ENCODE assay signal across 12 cellular contexts in the genomic region with DNA sequence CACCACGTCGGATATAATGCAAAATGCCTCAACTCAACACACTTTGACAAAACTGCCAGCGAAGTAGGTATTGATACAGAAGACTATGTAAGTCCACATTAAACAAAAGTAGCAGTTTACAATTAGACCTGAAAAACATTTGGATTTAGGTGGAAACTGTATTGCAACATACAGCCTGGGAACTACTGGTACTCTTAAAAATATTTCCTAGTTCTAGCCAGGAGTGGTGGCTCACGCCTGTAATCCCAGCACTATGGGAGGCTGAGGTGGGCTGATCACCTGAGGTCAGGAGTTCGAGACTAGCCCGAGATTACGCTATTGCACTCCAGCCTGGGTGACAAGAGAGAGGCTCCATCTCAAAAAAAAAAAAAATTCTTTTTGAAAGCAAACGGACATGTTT.
DNase-seq lines count a peak whose midpoint lies in the region; ATAC-seq, FAIRE-seq and TF ChIP-seq lines count a peak whose summit lies in the region.
"Had no signal": no experiment of that assay in that cellular context is flagged by ENCODE, and none has a peak within 500 bp of the region (broad histone marks: within the 10 kb centered on the region; RNA-seq: fewer than 3 reads in every experiment).

No MANE protein-coding gene starts in this region.

- H3K36me3 Mint-ChIP-seq in mesothelial cell of epicardium, result no peaks in the 10 kb centered on the region
- H3K36me3 Mint-ChIP-seq in activated naive CD4-positive, alpha-beta T cell treated with anti-CD3 and anti-CD28 coated beads, Interleukin-2, amount 50 U/mL, for 72 hours, result peaks cover 0 to 4% of the 10 kb centered on the region in 2 donors
- H3K36me3 Mint-ChIP-seq: activated CD8-positive, alpha-beta memory T cell treated with anti-CD3 and anti-CD28 coated beads, Interleukin-2, amount 10 ng/mL, durations not matched to agents 7 days and 5 days had no signal

- H3K27me3 Mint-ChIP-seq in mesothelial cell of epicardium (ENCODE audit: low read depth), result no peaks in the 10 kb centered on the region
- H3K27me3 Mint-ChIP-seq: activated CD8-positive, alpha-beta memory T cell treated with anti-CD3 and anti-CD28 coated beads, Interleukin-2, amount 10 ng/mL, durations not matched to agents 7 days and 5 days had no signal

- peak overlapping the region; percentile 46 for H3K4me3 ChIP-seq in coronary artery
- H3K4me3 ChIP-seq in tibial nerve, result peak overlapping the region in 3 of 4 donors; percentile 19 to 45 (median 28)

- peak overlapping the region; percentile 15 for H3K27ac Mint-ChIP-seq in mesothelial cell of epicardium
- no peak overlapping the region for H3K27ac Mint-ChIP-seq in activated naive CD4-positive, alpha-beta T cell treated with anti-CD3 and anti-CD28 coated beads, Interleukin-2, amount 50 U/mL, for 72 hours
- H3K27ac Mint-ChIP-seq: activated CD8-positive, alpha-beta memory T cell treated with anti-CD3 and anti-CD28 coated beads, Interleukin-2, amount 10 ng/mL, durations not matched to agents 7 days and 5 days; nephron progenitor cell had no signal

- TF ChIP-seq CTCF in coronary artery (IDR thresholded peaks at IDR 0.05) (no peak), mesothelial cell of epicardium (IDR thresholded peaks at IDR 0.05; ENCODE audit: unreplicated experiment) (no peak), tibial nerve (IDR thresholded peaks at IDR 0.05) (no peak)

- peaks cover 0 to 45% (median 14%) of the 10 kb centered on the region in 4 donors for H3K4me1 ChIP-seq in tibial nerve

- no peak for TF ChIP-seq EP300 in tibial nerve (IDR thresholded peaks at IDR 0.05)

- H3K27me3 ChIP-seq in tibial nerve, result no peaks in the 10 kb centered on the region

- no peak for TF ChIP-seq POLR2A in tibial nerve (IDR thresholded peaks at IDR 0.05)

- H3K4me1 Mint-ChIP-seq in mesothelial cell of epicardium, result peaks cover 13% of the 10 kb centered on the region

- no peak overlapping the region for H3K4me3 Mint-ChIP-seq in mesothelial cell of epicardium
- H3K4me3 Mint-ChIP-seq: activated CD8-positive, alpha-beta memory T cell treated with anti-CD3 and anti-CD28 coated beads, Interleukin-2, amount 10 ng/mL, durations not matched to agents 7 days and 5 days; nephron progenitor cell had no signal

- H3K27ac ChIP-seq in coronary artery, result peak overlapping the region in 1 of 2 donors; percentile 11
- H3K27ac ChIP-seq in tibial nerve, result peak overlapping the region; percentile 10 to 79 (median 50)

- WGBS in tibial nerve, 2 donors, result 70 to 73% methylated on average over 8 of the region's 8 CpGs

- no peaks in the 10 kb centered on the region for H3K9me3 Mint-ChIP-seq in mesothelial cell of epicardium
- H3K9me3 Mint-ChIP-seq in activated naive CD4-positive, alpha-beta T cell treated with anti-CD3 and anti-CD28 coated beads, Interleukin-2, amount 50 U/mL, for 72 hours, result no peaks in the 10 kb centered on the region
- H3K9me3 Mint-ChIP-seq: nephron progenitor cell had no signal

- no peaks in the 10 kb centered on the region for H3K9me3 ChIP-seq in tibial nerve

- no peak for FAIRE-seq in frontal cortex (lab: Jason Lieb, UNC)

- no peak for ATAC-seq in activated naive CD4-positive, alpha-beta T cell treated with anti-CD3 and anti-CD28 coated beads, Interleukin-2, amount 50 U/mL, for 72 hours
- ATAC-seq: activated CD8-positive, alpha-beta memory T cell treated with anti-CD3 and anti-CD28 coated beads, Interleukin-2, amount 10 ng/mL, durations not matched to agents 7 days and 5 days had no signal

- DNase-seq in OCI-M1 (lab: John Stamatoyannopoulos, UW) (peak; percentile 71), coronary artery (ENCODE audit: low spot score) (no peak), mesothelial cell of epicardium (ENCODE audit: low spot score in 2 of 2, unreplicated experiment in 2 of 2) (no peak), tibial nerve (ENCODE audit: low spot score in 2 of 2) (no peak), frontal cortex (ENCODE audit: low spot score in 2 of 2) (no peak), mucosa of gallbladder (ENCODE audit: low spot score) (no peak)
- DNase-seq in activated naive CD4-positive, alpha-beta T cell treated with anti-CD3 and anti-CD28 coated beads, Interleukin-2, amount 50 U/mL, for 72 hours (ENCODE audit: low spot score in 2 of 2), result no peak
- DNase-seq: activated CD8-positive, alpha-beta memory T cell treated with anti-CD3 and anti-CD28 coated beads, Interleukin-2, amount 10 ng/mL, durations not matched to agents 7 days and 5 days; DND-41; NCI-H82; nephron progenitor cell; T-helper 2 cell had no signal

- H3K36me3 ChIP-seq in tibial nerve, result no peaks in the 10 kb centered on the region
